Comparison of ENCODE assay signal across 21 cellular contexts in genomic region chr1:216785211-216785610, GRCh38.
DNase-seq lines count a peak whose midpoint lies in the region; ATAC-seq and TF ChIP-seq lines count a peak whose summit lies in the region.
"Had no signal": no experiment of that assay in that cellular context is flagged by ENCODE, and none has a peak within 500 bp of the region (broad histone marks: within the 10 kb centered on the region; RNA-seq: fewer than 3 reads in every experiment).

No MANE protein-coding gene starts in this region.

- ATAC-seq in Right ventricle myocardium inferior (peak; percentile 66), psoas muscle (peak in 1 of 4 donors; percentile 63)
- ATAC-seq: PC-3 had no signal

- H3K27me3 ChIP-seq in left ventricle myocardium inferior (ENCODE audit: low read depth), result no peaks in the 10 kb centered on the region
- no peaks in the 10 kb centered on the region for H3K27me3 ChIP-seq in psoas muscle (ENCODE audit: insufficient read depth in 3 of 3, low read length in 2 of 3)

- DNase-seq in Right ventricle myocardium inferior (ENCODE audit: missing footprints) (no peak), cardiac septum (ENCODE audit: low spot score) (no peak), left ventricle myocardium inferior (no peak), psoas muscle (no peak), Ammon's horn (ENCODE audit: low spot score) (no peak), NCI-H446 (lab: John Stamatoyannopoulos, UW) (no peak)
- no peak for DNase-seq in activated T-cell treated with anti-CD3 and anti-CD28 coated beads, Interleukin-2, amount 50 U/mL, for 24 hours
- DNase-seq in stimulated activated CD4-positive, alpha-beta T cell treated with anti-CD3 and anti-CD28 coated beads, Interleukin-2, amount 100 ng/mL, for 48 hours, result no peak
- DNase-seq: 8988T; CD4-positive, CD25-positive, alpha-beta regulatory T cell; COR-L47; DMS 273 treated with DMSO at 0.1 percent for 48 hours; IMR-90; NCI-H1417 treated with DMSO at 0.1 percent for 48 hours; NCI-H187 treated with DMSO at 0.1 percent for 48 hours; NCI-H2227 treated with DMSO at 0.1 percent for 48 hours; NCI-H524; PC-3; RPMI8226 had no signal

- no peaks in the 10 kb centered on the region for H3K4me1 Mint-ChIP-seq in activated T-cell treated with anti-CD3 and anti-CD28 coated beads, Interleukin-2, amount 50 U/mL, for 24 hours (ENCODE audit: low read depth)
- H3K4me1 Mint-ChIP-seq: B cell; CD4-positive, CD25-positive, alpha-beta regulatory T cell had no signal

- no peaks in the 10 kb centered on the region for H3K36me3 ChIP-seq in left ventricle myocardium inferior
- H3K36me3 ChIP-seq in psoas muscle (ENCODE audit: insufficient read depth in 1 of 2, low read depth in 1 of 2), result no peaks in the 10 kb centered on the region
- H3K36me3 ChIP-seq: HAP-1 had no signal

- no peaks in the 10 kb centered on the region for H3K9me3 ChIP-seq in left ventricle myocardium inferior (replicated peaks)
- no peaks in the 10 kb centered on the region for H3K9me3 ChIP-seq in psoas muscle
- H3K9me3 ChIP-seq: HAP-1 had no signal

- peaks cover 7% of the 10 kb centered on the region for H3K9me3 Mint-ChIP-seq in activated T-cell treated with anti-CD3 and anti-CD28 coated beads, Interleukin-2, amount 50 U/mL, for 24 hours

- peaks cover 31% of the 10 kb centered on the region for H3K4me1 ChIP-seq in left ventricle myocardium inferior
- peaks cover 5% of the 10 kb centered on the region for H3K4me1 ChIP-seq in psoas muscle
- H3K4me1 ChIP-seq: HAP-1 had no signal

- intact Hi-C loops in Right ventricle myocardium inferior (cut with DNase I), result no loop called here
- intact Hi-C loops in cardiac septum (cut with DNase I), result no loop called here
- intact Hi-C loops in left ventricle myocardium inferior (cut with micrococcal nuclease), result no loop called here
- intact Hi-C loops in psoas muscle (cut with DNase I), result no loop called here

- H3K36me3 Mint-ChIP-seq in activated T-cell treated with anti-CD3 and anti-CD28 coated beads, Interleukin-2, amount 50 U/mL, for 24 hours (ENCODE audit: low read depth), result no peaks in the 10 kb centered on the region
- H3K36me3 Mint-ChIP-seq: CD4-positive, CD25-positive, alpha-beta regulatory T cell had no signal

- no peak overlapping the region for H3K27ac Mint-ChIP-seq in activated T-cell treated with anti-CD3 and anti-CD28 coated beads, Interleukin-2, amount 50 U/mL, for 24 hours
- H3K27ac Mint-ChIP-seq: B cell; CD4-positive, CD25-positive, alpha-beta regulatory T cell had no signal

- H3K4me3 ChIP-seq in left ventricle myocardium inferior (peak overlapping the region; percentile 5), psoas muscle (peak overlapping the region; percentile 15)
- H3K4me3 ChIP-seq: HAP-1 had no signal

- H3K27me3 Mint-ChIP-seq in activated T-cell treated with anti-CD3 and anti-CD28 coated beads, Interleukin-2, amount 50 U/mL, for 24 hours, result no peaks in the 10 kb centered on the region
- H3K27me3 Mint-ChIP-seq: B cell; CD4-positive, CD25-positive, alpha-beta regulatory T cell had no signal

- TF ChIP-seq CTCF in left ventricle myocardium inferior (IDR thresholded peaks at IDR 0.05; ENCODE audit: borderline replicate concordance), result no peak
- no peak for TF ChIP-seq CTCF in psoas muscle (IDR thresholded peaks at IDR 0.05)

- H3K27ac ChIP-seq in left ventricle myocardium inferior (replicated peaks), result peak overlapping the region; percentile 86
- no peak overlapping the region for H3K27ac ChIP-seq in psoas muscle

- WGBS in psoas muscle, 3 donors, result 52 to 56% (median 53%) methylated on average over 3 of the region's 3 CpGs

- no peak overlapping the region for H3K4me3 Mint-ChIP-seq in activated T-cell treated with anti-CD3 and anti-CD28 coated beads, Interleukin-2, amount 50 U/mL, for 24 hours
- H3K4me3 Mint-ChIP-seq: B cell; CD4-positive, CD25-positive, alpha-beta regulatory T cell had no signal
